ENCODE assay signal across 8 cellular contexts in genomic region chr22:38317237-38317994, GRCh38. TPM values are rescaled to one million over a fixed set of nuclear protein-coding genes. Genes with fewer than 3 reads are reported as not detected.
DNase-seq lines count a peak whose midpoint lies in the region; ATAC-seq and TF ChIP-seq lines count a peak whose summit lies in the region.

CSNK1E (minus strand) TSS chr22:38317433; CDS start chr22:38314157, 3,276 bp downstream.

- WGBS in testis, 2 donors, result 1 to 14% methylated on average over 11 to 80 of the region's 80 CpGs

- peak within 1 kb of the TSS; percentile 86 for H3K4me3 Mint-ChIP-seq in activated naive CD8-positive, alpha-beta T cell

- no peaks in the 10 kb centered on the region for H3K9me3 Mint-ChIP-seq in activated naive CD8-positive, alpha-beta T cell (ENCODE audit: low read depth)

- H3K36me3 Mint-ChIP-seq in activated naive CD8-positive, alpha-beta T cell, result no peaks in the 10 kb centered on the region

- H3K27ac ChIP-seq in SK-N-MC, result peak within 1 kb of the TSS; percentile 95
- H3K27ac ChIP-seq in testis, result peak within 1 kb of the TSS; percentile 96 to 98

- H3K4me3 ChIP-seq in GM08714 (ENCODE audit: low read length) (peak within 1 kb of the TSS; percentile 90), SK-N-MC (peak within 1 kb of the TSS; percentile 86), testis (peak within 1 kb of the TSS; percentile 82 to 83)

- no peaks in the 10 kb centered on the region for H3K27me3 Mint-ChIP-seq in activated naive CD8-positive, alpha-beta T cell

- H3K4me1 Mint-ChIP-seq in activated naive CD8-positive, alpha-beta T cell (ENCODE audit: low read depth), result peaks cover 39% of the 10 kb centered on the region

- TF ChIP-seq POLR2A in testis (IDR thresholded peaks at IDR 0.05), result no peak

- ATAC-seq in HG03354 (IDR thresholded peaks at IDR 0.05; ENCODE audit: poor library complexity, severe bottlenecking, unreplicated experiment) (peak; percentile 45), GM21576 (IDR thresholded peaks at IDR 0.05; ENCODE audit: unreplicated experiment) (no peak)

- H3K36me3 ChIP-seq in SK-N-MC (ENCODE audit: insufficient read depth, low read length), result peaks cover 21% of the 10 kb centered on the region
- no peaks in the 10 kb centered on the region for H3K36me3 ChIP-seq in testis (ENCODE audit: low read depth, missing control alignments)

- peaks cover 56% of the 10 kb centered on the region for H3K4me1 ChIP-seq in testis

- no peak for TF ChIP-seq CTCF in testis (IDR thresholded peaks at IDR 0.05)

- DNase-seq in SK-N-MC (ENCODE audit: low read depth, low spot score) (no peak), glomerular visceral epithelial cell (ENCODE audit: extremely low spot score) (peak; percentile 65), occipital lobe (lab: John Stamatoyannopoulos, UW) (peak; percentile 72), testis (peak; percentile 79)

- intact Hi-C loops in testis (cut with DNase I; ENCODE audit: low total_unique reads), result no loop called here

- peak within 1 kb of the TSS; percentile 99 for H3K9ac ChIP-seq in SK-N-MC (ENCODE audit: insufficient read length)

- peak within 1 kb of the TSS; percentile 83 for H3K27ac Mint-ChIP-seq in activated naive CD8-positive, alpha-beta T cell

- H3K9me3 ChIP-seq in SK-N-MC (ENCODE audit: low read depth, low read length) (no peaks in the 10 kb centered on the region), testis (no peaks in the 10 kb centered on the region)

- no peaks in the 10 kb centered on the region for H3K27me3 ChIP-seq in testis

RNA-seq across cellular contexts. Expression of gene CSNK1E, which starts in this region (rescaled TPM):
- total RNA-seq in occipital lobe (172 TPM), testis (100 to 1,000 TPM; 133 to 134 TPM)
- polyA plus RNA-seq in testis (ENCODE audit: insufficient read depth, low read depth, low replicate concordance), result 69.2 TPM
